9 cellular contexts compared by ENCODE assay signal in the genomic region with DNA sequence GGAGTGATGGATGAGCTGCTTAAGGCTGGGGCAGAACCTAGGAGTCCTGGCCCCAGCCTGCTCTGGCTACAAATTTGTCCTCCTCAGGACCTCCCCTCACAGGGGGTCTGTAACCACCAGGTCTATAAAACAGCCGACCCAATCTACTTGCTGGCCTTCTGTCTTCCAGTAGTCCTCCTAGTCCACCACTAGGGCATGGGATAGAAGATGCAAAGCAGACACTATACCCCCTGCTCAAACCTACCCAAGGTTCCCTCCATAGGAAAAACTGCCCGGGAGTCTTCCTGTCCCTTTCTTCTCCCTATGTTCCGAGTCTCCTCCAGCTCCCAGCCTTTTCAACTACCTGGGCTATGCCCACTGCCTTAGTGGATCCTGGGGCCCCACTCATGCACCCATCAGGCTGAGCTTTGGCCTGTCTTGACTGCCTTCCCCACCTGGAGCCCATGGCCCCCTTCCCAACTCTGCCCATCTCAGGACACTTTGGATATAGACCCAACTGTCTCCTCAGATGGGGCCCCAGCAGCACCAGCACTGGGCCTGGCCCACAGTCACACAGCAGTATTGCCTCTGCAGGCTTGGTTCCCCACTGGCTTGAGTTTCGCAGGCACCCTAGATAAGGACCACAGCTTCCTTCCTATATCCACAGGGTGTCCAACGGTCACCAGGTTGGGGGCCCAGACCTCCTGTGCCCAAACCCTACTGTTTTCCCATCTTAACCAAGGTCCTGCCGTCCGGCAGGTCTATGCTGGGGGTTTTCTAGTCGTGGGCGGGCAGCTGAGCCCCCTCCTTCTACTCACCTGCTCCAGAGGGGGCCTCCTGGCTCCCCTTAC. TPM values are rescaled to one million over a fixed set of nuclear protein-coding genes. Genes with fewer than 3 reads are reported as not detected.
DNase-seq lines count a peak whose midpoint lies in the region; TF ChIP-seq lines count a peak whose summit lies in the region.
"Had no signal": no experiment of that assay in that cellular context is flagged by ENCODE, and none has a peak within 500 bp of the region (broad histone marks: within the 10 kb centered on the region; RNA-seq: fewer than 3 reads in every experiment).

No MANE protein-coding gene starts in this region.

- DNase-seq in SKM-1 treated with dmso at 0.1 percent for 144 hours (lab: John Stamatoyannopoulos, UW; ENCODE audit: unreplicated experiment) (peak; percentile 24), SKM-1 (lab: John Stamatoyannopoulos, UW; ENCODE audit: unreplicated experiment) (no peak), WERI-Rb-1 (no peak), hepatocyte (ENCODE audit: low spot score) (no peak), NCI-H2081 treated with DMSO at 0.1 percent for 48 hours (lab: John Stamatoyannopoulos, UW) (no peak), NCI-H2196 treated with DMSO at 0.1 percent for 48 hours (lab: John Stamatoyannopoulos, UW; ENCODE audit: unreplicated experiment) (no peak)
- DNase-seq in effector CD8-positive, alpha-beta T cell (lab: John Stamatoyannopoulos, UW) = no peak

- TF ChIP-seq CTCF in WERI-Rb-1 (IDR thresholded peaks at IDR 0.05; ENCODE audit: low read depth, low read length) (no peak), hepatocyte (IDR thresholded peaks at IDR 0.05; ENCODE audit: poor library complexity) (no peak)

- peak overlapping the region; percentile 86 for H3K4me3 ChIP-seq in WERI-Rb-1 (ENCODE audit: low read depth, low read length)
- H3K4me3 ChIP-seq in hepatocyte = peak overlapping the region; percentile 52
- peak overlapping the region; percentile 61 to 91 (median 88) for H3K4me3 ChIP-seq in subcutaneous abdominal adipose tissue (ENCODE audit: low read depth in 1 of 5, low read length in 5 of 5)

- peaks cover 11% of the 10 kb centered on the region for H3K79me2 ChIP-seq in hepatocyte

- H3K27ac ChIP-seq in WERI-Rb-1 (peak overlapping the region; percentile 64), hepatocyte (peak overlapping the region; percentile 88), subcutaneous abdominal adipose tissue (ENCODE audit: low read depth, low read length) (peak overlapping the region; percentile 77)

- WGBS in hepatocyte (ENCODE audit: low lambda C conversion rate, missing lambda C conversion rate) = 59% methylated on average over 9 of the region's 9 CpGs

- H3K9me3 ChIP-seq in WERI-Rb-1 (ENCODE audit: severe bottlenecking) (no peaks in the 10 kb centered on the region), hepatocyte (ENCODE audit: low read depth) (no peaks in the 10 kb centered on the region), subcutaneous abdominal adipose tissue (ENCODE audit: control insufficient read depth in 5 of 5, low read length in 5 of 5) (no peaks in the 10 kb centered on the region)

- no peaks in the 10 kb centered on the region for H3K27me3 ChIP-seq in WERI-Rb-1 (ENCODE audit: insufficient read depth, low read depth, severe bottlenecking)
- H3K27me3 ChIP-seq in hepatocyte = no peaks in the 10 kb centered on the region
- H3K27me3 ChIP-seq in subcutaneous abdominal adipose tissue (ENCODE audit: control insufficient read depth in 5 of 5, insufficient read depth in 4 of 5, low read length in 5 of 5) = no peaks in the 10 kb centered on the region

- H2AFZ ChIP-seq in hepatocyte = no peak overlapping the region

- no peaks in the 10 kb centered on the region for H3K36me3 ChIP-seq in WERI-Rb-1
- H3K36me3 ChIP-seq in hepatocyte (replicated peaks; ENCODE audit: insufficient read depth, low read depth) = no peaks in the 10 kb centered on the region
- peaks cover 0 to 7% (median 4%) of the 10 kb centered on the region in 5 donors for H3K36me3 ChIP-seq in subcutaneous abdominal adipose tissue (ENCODE audit: control insufficient read depth in 5 of 5, insufficient read depth in 5 of 5, low read length in 5 of 5)

- H4K20me1 ChIP-seq in hepatocyte (ENCODE audit: insufficient read depth, poor library complexity, severe bottlenecking) = no peaks in the 10 kb centered on the region

- peak overlapping the region in 4 of 5 donors; percentile 66 to 87 (median 76) for H3K9ac ChIP-seq in subcutaneous abdominal adipose tissue (ENCODE audit: low read length in 5 of 5)

- H3K9me2 ChIP-seq in hepatocyte (replicated peaks; ENCODE audit: insufficient read depth) = no peaks in the 10 kb centered on the region

- H3K4me2 ChIP-seq in hepatocyte = peak overlapping the region; percentile 93

- H3K4me1 ChIP-seq in hepatocyte (ENCODE audit: insufficient read depth) (peaks cover 18% of the 10 kb centered on the region), subcutaneous abdominal adipose tissue (ENCODE audit: control insufficient read depth in 5 of 5, insufficient read depth in 5 of 5, low read length in 5 of 5) (peaks cover 14 to 50% (median 42%) of the 10 kb centered on the region in 5 donors)

RNA-seq across cellular contexts. Expression of a gene that starts 1.1 kb away (rescaled TPM):
- total RNA-seq in hepatocyte = 3.7 and 9.0 TPM in 2 replicates
- 5.6 and 7.0 TPM in 2 replicates for polyA plus RNA-seq in hepatocyte

RNA-seq across cellular contexts. Expression of a gene that starts 1.1 kb away (rescaled TPM):
- total RNA-seq in hepatocyte = 6.7 and 7.1 TPM in 2 replicates
- 17.0 and 19.5 TPM in 2 replicates for polyA plus RNA-seq in hepatocyte

RNA-seq across cellular contexts. Expression of a gene that starts 5.3 kb away (rescaled TPM):
- total RNA-seq in hepatocyte = 22.3 and 34.3 TPM in 2 replicates
- polyA plus RNA-seq in hepatocyte = 5.5 and 11.8 TPM in 2 replicates

RNA-seq across cellular contexts. Expression of a gene that starts 5.9 kb away (rescaled TPM):
- total RNA-seq in hepatocyte = 37.0 and 41.4 TPM in 2 replicates
- polyA plus RNA-seq in hepatocyte = 71.6 and 76.2 TPM in 2 replicates

RNA-seq across cellular contexts. Expression of a gene that starts 19.2 kb away (rescaled TPM):
- total RNA-seq in hepatocyte = 0.20 TPM in 1 of 2 replicates, not detected in the other
- 0.39 TPM in 1 of 2 replicates, not detected in the other for polyA plus RNA-seq in hepatocyte
- total RNA-seq: Daoy had no signal
